1 cellular context compared by ENCODE assay signal in the genomic region with DNA sequence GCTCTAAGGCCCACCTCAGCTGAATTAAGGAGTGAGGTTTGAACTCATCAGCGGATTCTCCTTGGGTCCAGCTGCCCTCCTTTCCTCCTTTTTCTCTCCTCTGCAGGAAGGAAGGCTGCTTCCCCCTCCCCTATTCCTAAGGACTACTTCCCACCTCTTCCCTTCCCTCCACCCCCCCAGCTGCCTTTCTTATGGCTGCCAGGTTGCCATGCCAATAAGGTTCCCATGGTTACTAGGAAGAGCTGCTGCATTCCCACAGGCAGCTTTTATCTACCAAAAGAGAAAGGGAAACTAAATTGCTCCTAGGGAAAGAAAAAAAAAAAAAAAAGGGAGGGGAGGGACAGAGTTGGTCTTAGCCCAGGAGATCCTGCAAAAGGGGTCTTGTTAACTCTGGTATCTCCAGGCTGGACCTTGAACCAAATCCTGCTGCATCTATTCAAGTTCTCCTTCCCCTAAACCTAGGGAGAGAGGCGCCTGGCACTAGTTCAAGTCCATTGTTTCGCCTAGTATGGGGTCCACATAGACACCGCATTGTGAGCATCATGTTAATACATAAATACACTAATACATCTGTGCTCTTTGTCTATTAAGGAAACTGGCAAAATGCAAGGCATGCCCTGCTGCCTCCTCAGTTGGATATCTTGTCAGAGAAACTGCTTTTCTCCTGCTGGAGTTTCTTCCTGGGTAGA.
TF ChIP-seq lines count a peak whose summit lies in the region.

No MANE protein-coding gene starts in this region.

TF ChIP-seq in H1, 55 proteins besides CTCF, POLR2A, EP300 and RAD21 (continued from another document):
- peak in 1 of 2 experiments; percentile 15; a peak in 1 of 4 replicates for TF ChIP-seq SIN3A (conservative IDR thresholded peaks at IDR 0.05 in 1 of 2, IDR thresholded peaks at IDR 0.05 in 1 of 2; ENCODE audit: low read depth in 1 of 2, low read length in 2 of 2)
- no peak for TF ChIP-seq CTBP2 (IDR thresholded peaks at IDR 0.05; ENCODE audit: borderline replicate concordance, insufficient read depth, insufficient read length, low read length)
- no peak for TF ChIP-seq TAF7 (optimal IDR thresholded peaks at IDR 0.05; ENCODE audit: borderline replicate concordance, low read depth, low read length)
- TF ChIP-seq TBP (IDR thresholded peaks at IDR 0.05; ENCODE audit: low read depth, low read length), result no peak
- peak; percentile 80 for TF ChIP-seq TEAD4 (IDR thresholded peaks at IDR 0.05; ENCODE audit: low read depth, low read length)
- TF ChIP-seq, protein P1, sequence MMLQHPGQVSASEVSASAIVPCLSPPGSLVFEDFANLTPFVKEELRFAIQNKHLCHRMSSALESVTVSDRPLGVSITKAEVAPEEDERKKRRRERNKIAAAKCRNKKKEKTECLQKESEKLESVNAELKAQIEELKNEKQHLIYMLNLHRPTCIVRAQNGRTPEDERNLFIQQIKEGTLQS (IDR thresholded peaks at IDR 0.05; ENCODE audit: insufficient read depth, low read depth, low read length), result no peak
- no peak for TF ChIP-seq BCL11A (IDR thresholded peaks at IDR 0.05; ENCODE audit: low read depth in 2 of 2, low read length in 2 of 2)
- no peak for TF ChIP-seq SAP30 (IDR thresholded peaks at IDR 0.05; ENCODE audit: insufficient read depth, insufficient replicate concordance, low read length)
- no peak for TF ChIP-seq GTF2F1 (IDR thresholded peaks at IDR 0.05; ENCODE audit: borderline replicate concordance, low read depth, low read length)
- TF ChIP-seq, protein P2, sequence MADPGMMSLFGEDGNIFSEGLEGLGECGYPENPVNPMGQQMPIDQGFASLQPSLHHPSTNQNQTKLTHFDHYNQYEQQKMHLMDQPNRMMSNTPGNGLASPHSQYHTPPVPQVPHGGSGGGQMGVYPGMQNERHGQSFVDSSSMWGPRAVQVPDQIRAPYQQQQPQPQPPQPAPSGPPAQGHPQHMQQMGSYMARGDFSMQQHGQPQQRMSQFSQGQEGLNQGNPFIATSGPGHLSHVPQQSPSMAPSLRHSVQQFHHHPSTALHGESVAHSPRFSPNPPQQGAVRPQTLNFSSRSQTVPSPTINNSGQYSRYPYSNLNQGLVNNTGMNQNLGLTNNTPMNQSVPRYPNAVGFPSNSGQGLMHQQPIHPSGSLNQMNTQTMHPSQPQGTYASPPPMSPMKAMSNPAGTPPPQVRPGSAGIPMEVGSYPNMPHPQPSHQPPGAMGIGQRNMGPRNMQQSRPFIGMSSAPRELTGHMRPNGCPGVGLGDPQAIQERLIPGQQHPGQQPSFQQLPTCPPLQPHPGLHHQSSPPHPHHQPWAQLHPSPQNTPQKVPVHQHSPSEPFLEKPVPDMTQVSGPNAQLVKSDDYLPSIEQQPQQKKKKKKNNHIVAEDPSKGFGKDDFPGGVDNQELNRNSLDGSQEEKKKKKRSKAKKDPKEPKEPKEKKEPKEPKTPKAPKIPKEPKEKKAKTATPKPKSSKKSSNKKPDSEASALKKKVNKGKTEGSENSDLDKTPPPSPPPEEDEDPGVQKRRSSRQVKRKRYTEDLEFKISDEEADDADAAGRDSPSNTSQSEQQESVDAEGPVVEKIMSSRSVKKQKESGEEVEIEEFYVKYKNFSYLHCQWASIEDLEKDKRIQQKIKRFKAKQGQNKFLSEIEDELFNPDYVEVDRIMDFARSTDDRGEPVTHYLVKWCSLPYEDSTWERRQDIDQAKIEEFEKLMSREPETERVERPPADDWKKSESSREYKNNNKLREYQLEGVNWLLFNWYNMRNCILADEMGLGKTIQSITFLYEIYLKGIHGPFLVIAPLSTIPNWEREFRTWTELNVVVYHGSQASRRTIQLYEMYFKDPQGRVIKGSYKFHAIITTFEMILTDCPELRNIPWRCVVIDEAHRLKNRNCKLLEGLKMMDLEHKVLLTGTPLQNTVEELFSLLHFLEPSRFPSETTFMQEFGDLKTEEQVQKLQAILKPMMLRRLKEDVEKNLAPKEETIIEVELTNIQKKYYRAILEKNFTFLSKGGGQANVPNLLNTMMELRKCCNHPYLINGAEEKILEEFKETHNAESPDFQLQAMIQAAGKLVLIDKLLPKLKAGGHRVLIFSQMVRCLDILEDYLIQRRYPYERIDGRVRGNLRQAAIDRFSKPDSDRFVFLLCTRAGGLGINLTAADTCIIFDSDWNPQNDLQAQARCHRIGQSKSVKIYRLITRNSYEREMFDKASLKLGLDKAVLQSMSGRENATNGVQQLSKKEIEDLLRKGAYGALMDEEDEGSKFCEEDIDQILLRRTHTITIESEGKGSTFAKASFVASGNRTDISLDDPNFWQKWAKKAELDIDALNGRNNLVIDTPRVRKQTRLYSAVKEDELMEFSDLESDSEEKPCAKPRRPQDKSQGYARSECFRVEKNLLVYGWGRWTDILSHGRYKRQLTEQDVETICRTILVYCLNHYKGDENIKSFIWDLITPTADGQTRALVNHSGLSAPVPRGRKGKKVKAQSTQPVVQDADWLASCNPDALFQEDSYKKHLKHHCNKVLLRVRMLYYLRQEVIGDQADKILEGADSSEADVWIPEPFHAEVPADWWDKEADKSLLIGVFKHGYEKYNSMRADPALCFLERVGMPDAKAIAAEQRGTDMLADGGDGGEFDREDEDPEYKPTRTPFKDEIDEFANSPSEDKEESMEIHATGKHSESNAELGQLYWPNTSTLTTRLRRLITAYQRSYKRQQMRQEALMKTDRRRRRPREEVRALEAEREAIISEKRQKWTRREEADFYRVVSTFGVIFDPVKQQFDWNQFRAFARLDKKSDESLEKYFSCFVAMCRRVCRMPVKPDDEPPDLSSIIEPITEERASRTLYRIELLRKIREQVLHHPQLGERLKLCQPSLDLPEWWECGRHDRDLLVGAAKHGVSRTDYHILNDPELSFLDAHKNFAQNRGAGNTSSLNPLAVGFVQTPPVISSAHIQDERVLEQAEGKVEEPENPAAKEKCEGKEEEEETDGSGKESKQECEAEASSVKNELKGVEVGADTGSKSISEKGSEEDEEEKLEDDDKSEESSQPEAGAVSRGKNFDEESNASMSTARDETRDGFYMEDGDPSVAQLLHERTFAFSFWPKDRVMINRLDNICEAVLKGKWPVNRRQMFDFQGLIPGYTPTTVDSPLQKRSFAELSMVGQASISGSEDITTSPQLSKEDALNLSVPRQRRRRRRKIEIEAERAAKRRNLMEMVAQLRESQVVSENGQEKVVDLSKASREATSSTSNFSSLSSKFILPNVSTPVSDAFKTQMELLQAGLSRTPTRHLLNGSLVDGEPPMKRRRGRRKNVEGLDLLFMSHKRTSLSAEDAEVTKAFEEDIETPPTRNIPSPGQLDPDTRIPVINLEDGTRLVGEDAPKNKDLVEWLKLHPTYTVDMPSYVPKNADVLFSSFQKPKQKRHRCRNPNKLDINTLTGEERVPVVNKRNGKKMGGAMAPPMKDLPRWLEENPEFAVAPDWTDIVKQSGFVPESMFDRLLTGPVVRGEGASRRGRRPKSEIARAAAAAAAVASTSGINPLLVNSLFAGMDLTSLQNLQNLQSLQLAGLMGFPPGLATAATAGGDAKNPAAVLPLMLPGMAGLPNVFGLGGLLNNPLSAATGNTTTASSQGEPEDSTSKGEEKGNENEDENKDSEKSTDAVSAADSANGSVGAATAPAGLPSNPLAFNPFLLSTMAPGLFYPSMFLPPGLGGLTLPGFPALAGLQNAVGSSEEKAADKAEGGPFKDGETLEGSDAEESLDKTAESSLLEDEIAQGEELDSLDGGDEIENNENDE (IDR thresholded peaks at IDR 0.05; ENCODE audit: insufficient replicate concordance, low read length), result no peak
- no peak for TF ChIP-seq JUN (IDR thresholded peaks at IDR 0.05; ENCODE audit: low read depth, low read length)
- TF ChIP-seq SIX5 (IDR thresholded peaks at IDR 0.05; ENCODE audit: low read depth, low read length), result no peak
- TF ChIP-seq, protein P3, sequence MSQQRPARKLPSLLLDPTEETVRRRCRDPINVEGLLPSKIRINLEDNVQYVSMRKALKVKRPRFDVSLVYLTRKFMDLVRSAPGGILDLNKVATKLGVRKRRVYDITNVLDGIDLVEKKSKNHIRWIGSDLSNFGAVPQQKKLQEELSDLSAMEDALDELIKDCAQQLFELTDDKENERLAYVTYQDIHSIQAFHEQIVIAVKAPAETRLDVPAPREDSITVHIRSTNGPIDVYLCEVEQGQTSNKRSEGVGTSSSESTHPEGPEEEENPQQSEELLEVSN (IDR thresholded peaks at IDR 0.05), result no peak
- TF ChIP-seq ASH2L (IDR thresholded peaks at IDR 0.05; ENCODE audit: low read length), result peak; percentile 54
- no peak for TF ChIP-seq CHD1 (IDR thresholded peaks at IDR 0.05; ENCODE audit: low read depth, low read length)
- no peak for TF ChIP-seq POU5F1 (IDR thresholded peaks at IDR 0.05; ENCODE audit: low read depth, low read length)
- no peak; the same call in 1 of the 2 replicates for TF ChIP-seq RFX5 (IDR thresholded peaks at IDR 0.05; ENCODE audit: borderline replicate concordance, low read depth, low read length)
- peak; percentile 58 for TF ChIP-seq EGR1 (IDR thresholded peaks at IDR 0.05; ENCODE audit: borderline replicate concordance, low read depth, low read length)
- TF ChIP-seq, protein P4, sequence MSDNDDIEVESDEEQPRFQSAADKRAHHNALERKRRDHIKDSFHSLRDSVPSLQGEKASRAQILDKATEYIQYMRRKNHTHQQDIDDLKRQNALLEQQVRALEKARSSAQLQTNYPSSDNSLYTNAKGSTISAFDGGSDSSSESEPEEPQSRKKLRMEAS (IDR thresholded peaks at IDR 0.05), result peak; percentile 47; the same call in 1 of the 2 replicates
- TF ChIP-seq PHF8 (conservative IDR thresholded peaks at IDR 0.05; ENCODE audit: low read depth, low read length), result no peak
- no peak for TF ChIP-seq SP4 (IDR thresholded peaks at IDR 0.05; ENCODE audit: low read length)
- 0 out of 2 replicates have a peak, but pooled peaks have one; percentile 9 for TF ChIP-seq SP1 (IDR thresholded peaks at IDR 0.05; ENCODE audit: low read depth, low read length)
- no peak for TF ChIP-seq ZNF274 (IDR thresholded peaks at IDR 0.05; ENCODE audit: borderline replicate concordance, extremely low read depth, low read length)
- 0 out of 2 replicates have a peak, but pooled peaks have one; percentile 12 for TF ChIP-seq TAF1 (IDR thresholded peaks at IDR 0.05; ENCODE audit: low read depth, low read length)
- no peak for TF ChIP-seq JUND (IDR thresholded peaks at IDR 0.05; ENCODE audit: low read length)
- no peak for TF ChIP-seq CHD2 (IDR thresholded peaks at IDR 0.05; ENCODE audit: low read length)
- peak; percentile 25; the same call in 1 of the 2 replicates for TF ChIP-seq RBBP5 (IDR thresholded peaks at IDR 0.05; ENCODE audit: borderline replicate concordance, low read depth, low read length)
- TF ChIP-seq HDAC6 (IDR thresholded peaks at IDR 0.05; ENCODE audit: low read depth, low read length), result no peak
